14 cellular contexts compared by ENCODE assay signal in the genomic region with DNA sequence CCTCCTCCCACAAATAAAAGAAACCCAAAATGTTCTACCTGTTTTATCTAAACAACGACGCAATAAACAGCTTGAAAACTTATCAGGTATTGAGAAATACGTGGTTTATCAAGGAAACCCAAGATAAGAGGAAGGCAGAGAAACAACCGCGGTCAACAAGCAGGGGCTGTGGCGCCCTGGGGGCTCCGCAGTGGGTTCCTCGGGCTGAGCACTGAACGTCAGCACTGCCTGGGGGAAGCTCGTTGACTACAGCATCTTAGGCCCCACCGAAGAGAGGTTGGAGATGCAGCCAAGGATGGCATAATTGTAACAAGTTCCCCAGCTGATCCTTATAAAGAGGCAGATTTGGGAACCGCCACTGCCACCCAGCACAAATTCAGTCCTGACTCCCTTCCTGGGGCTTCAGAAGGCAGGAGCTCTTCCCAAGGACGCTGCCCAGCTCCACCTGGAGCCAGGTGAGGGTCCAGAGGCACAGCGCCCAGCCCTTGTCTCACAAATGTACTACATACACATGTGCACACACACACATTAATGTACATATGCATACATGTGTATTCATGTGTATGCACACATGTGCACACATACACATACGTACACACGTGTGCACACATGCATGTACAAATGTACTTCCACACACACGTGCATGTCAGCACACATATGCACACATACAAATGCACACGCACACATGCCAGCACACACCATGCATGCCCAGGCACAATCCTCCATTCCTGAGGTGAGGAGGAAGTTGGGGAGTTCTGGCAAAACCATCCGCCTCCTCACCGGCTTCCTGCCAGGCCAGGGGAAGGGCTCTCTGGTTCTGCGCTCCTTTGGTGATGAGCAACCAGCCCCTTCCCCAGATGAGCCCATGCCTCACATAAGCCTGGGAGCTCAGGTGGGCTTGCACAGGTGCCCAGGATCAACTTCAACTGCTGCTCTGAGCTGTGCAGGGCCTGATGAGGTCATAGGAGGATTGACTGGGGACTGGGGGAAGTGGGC.
"Had no signal": no experiment of that assay in that cellular context is flagged by ENCODE, and none has a peak within 500 bp of the region (broad histone marks: within the 10 kb centered on the region; RNA-seq: fewer than 3 reads in every experiment).

No MANE protein-coding gene starts in this region.

- H3K9me3 Mint-ChIP-seq: activated CD4-positive, alpha-beta memory T cell treated with anti-CD3 and anti-CD28 coated beads for 36 hours; activated naive CD4-positive, alpha-beta T cell treated with anti-CD3 and anti-CD28 coated beads, Interleukin-2, amount 50 U/mL, for 24 hours had no signal

- H3K36me3 Mint-ChIP-seq: activated CD4-positive, alpha-beta memory T cell treated with anti-CD3 and anti-CD28 coated beads for 36 hours; activated naive CD4-positive, alpha-beta T cell treated with anti-CD3 and anti-CD28 coated beads, Interleukin-2, amount 50 U/mL, for 24 hours; mesothelial cell of epicardium had no signal

- H3K4me3 Mint-ChIP-seq: activated CD4-positive, alpha-beta memory T cell treated with anti-CD3 and anti-CD28 coated beads for 36 hours; activated naive CD4-positive, alpha-beta T cell treated with anti-CD3 and anti-CD28 coated beads, Interleukin-2, amount 50 U/mL, for 24 hours; activated T-cell treated with anti-CD3 and anti-CD28 coated beads, Interleukin-2, amount 50 U/mL, for 72 hours; mesothelial cell of epicardium; naive thymus-derived CD8-positive, alpha-beta T cell; stimulated activated naive CD8-positive, alpha-beta T cell treated with anti-CD3 and anti-CD28 coated beads, Interleukin-15, Interleukin-2, amounts not matched to agents 100 ng/mL and 50 ng/mL, for 24 hours had no signal

- H3K4me1 Mint-ChIP-seq: activated naive CD4-positive, alpha-beta T cell treated with anti-CD3 and anti-CD28 coated beads, Interleukin-2, amount 50 U/mL, for 24 hours had no signal

- H3K27ac ChIP-seq: adrenal gland, prostate gland, tibial artery had no signal

- H3K27ac Mint-ChIP-seq: activated CD4-positive, alpha-beta memory T cell treated with anti-CD3 and anti-CD28 coated beads for 36 hours; activated naive CD4-positive, alpha-beta T cell treated with anti-CD3 and anti-CD28 coated beads, Interleukin-2, amount 50 U/mL, for 24 hours; activated T-cell treated with anti-CD3 and anti-CD28 coated beads, Interleukin-2, amount 50 U/mL, for 72 hours; mesothelial cell of epicardium; naive thymus-derived CD8-positive, alpha-beta T cell; stimulated activated naive CD8-positive, alpha-beta T cell treated with anti-CD3 and anti-CD28 coated beads, Interleukin-15, Interleukin-2, amounts not matched to agents 100 ng/mL and 50 ng/mL, for 24 hours had no signal

- H3K9me3 ChIP-seq: adrenal gland, prostate gland, tibial artery had no signal

- H3K36me3 ChIP-seq: adrenal gland, prostate gland, tibial artery had no signal

- ATAC-seq: activated T-cell treated with anti-CD3 and anti-CD28 coated beads, Interleukin-2, amount 50 U/mL, for 72 hours; naive thymus-derived CD8-positive, alpha-beta T cell had no signal

- H3K4me1 ChIP-seq: adrenal gland, prostate gland had no signal

- DNase-seq: activated CD4-positive, alpha-beta memory T cell treated with anti-CD3 and anti-CD28 coated beads for 36 hours; activated CD4-positive, alpha-beta T cell treated with anti-CD3 and anti-CD28 coated beads for 48 hours; activated gamma-delta T cell; activated T-cell treated with anti-CD3 and anti-CD28 coated beads, Interleukin-2, amount 50 U/mL, for 72 hours; adrenal gland; mammary epithelial cell; naive thymus-derived CD8-positive, alpha-beta T cell; stimulated activated CD4-positive, alpha-beta T cell treated with anti-CD3 and anti-CD28 coated beads, Interleukin-1b, Interleukin-23, amount 100 ng/mL, for 48 hours; substantia nigra had no signal

- H3K4me3 ChIP-seq: adrenal gland, prostate gland, tibial artery had no signal
